Comparison of ENCODE assay signal across 11 cellular contexts in the genomic region with DNA sequence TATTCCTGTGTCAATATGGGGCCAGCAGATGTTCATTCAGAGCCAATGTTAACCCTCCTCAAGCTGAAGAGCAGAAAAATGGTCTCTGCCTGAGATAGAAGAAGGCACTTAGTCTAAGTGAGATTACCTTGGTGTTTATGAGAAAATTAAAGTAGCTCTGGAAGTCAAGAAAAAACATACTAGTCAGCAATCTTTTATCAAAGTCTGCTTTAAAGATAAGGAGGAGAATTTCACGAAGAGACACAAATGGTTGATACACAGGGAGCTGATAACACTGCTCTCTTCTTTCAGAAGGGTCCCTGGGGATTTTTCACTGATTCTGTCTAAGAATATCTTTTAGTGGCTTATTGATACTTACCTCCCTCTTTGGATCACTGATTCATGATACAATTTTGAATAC.
"Had no signal": no experiment of that assay in that cellular context is flagged by ENCODE, and none has a peak within 500 bp of the region (broad histone marks: within the 10 kb centered on the region; RNA-seq: fewer than 3 reads in every experiment).

No MANE protein-coding gene starts in this region.

- DNase-seq: amniotic stem cell, brain microvascular endothelial cell, cerebellar nuclear complex, endodermal cell, hypothalamus, kidney glomerular epithelial cell, uterus had no signal

- H3K4me2 ChIP-seq: smooth muscle cell had no signal

- ATAC-seq: activated CD4-positive, CD25-positive, alpha-beta regulatory T cell treated with anti-CD3 and anti-CD28 coated beads, Interleukin-2, amount 50 U/mL, for 24 hours; activated naive CD4-positive, alpha-beta T cell treated with anti-CD3 and anti-CD28 coated beads, Interleukin-2, amount 50 U/mL, for 72 hours had no signal

- H3K9me3 ChIP-seq: uterus had no signal

- H3K36me3 Mint-ChIP-seq: activated naive CD4-positive, alpha-beta T cell treated with anti-CD3 and anti-CD28 coated beads, Interleukin-2, amount 50 U/mL, for 72 hours had no signal

- H3K27ac ChIP-seq: brain microvascular endothelial cell, parathyroid adenoma, uterus had no signal

- H3K4me1 ChIP-seq: parathyroid adenoma, uterus had no signal

- H2AFZ ChIP-seq: parathyroid adenoma had no signal

- H3K4me3 ChIP-seq: smooth muscle cell, uterus had no signal

- H3K4me3 Mint-ChIP-seq: endodermal cell had no signal

- H3K36me3 ChIP-seq: brain microvascular endothelial cell, uterus had no signal

- H3K27ac Mint-ChIP-seq: activated naive CD4-positive, alpha-beta T cell treated with anti-CD3 and anti-CD28 coated beads, Interleukin-2, amount 50 U/mL, for 72 hours; endodermal cell had no signal

- H3K9ac ChIP-seq: parathyroid adenoma had no signal

- H3K27me3 ChIP-seq: brain microvascular endothelial cell, uterus had no signal

- H3K9me3 Mint-ChIP-seq: endodermal cell had no signal

- H3K79me2 ChIP-seq: parathyroid adenoma had no signal
